ENCODE assay signal across 1 cellular context in the genomic region with DNA sequence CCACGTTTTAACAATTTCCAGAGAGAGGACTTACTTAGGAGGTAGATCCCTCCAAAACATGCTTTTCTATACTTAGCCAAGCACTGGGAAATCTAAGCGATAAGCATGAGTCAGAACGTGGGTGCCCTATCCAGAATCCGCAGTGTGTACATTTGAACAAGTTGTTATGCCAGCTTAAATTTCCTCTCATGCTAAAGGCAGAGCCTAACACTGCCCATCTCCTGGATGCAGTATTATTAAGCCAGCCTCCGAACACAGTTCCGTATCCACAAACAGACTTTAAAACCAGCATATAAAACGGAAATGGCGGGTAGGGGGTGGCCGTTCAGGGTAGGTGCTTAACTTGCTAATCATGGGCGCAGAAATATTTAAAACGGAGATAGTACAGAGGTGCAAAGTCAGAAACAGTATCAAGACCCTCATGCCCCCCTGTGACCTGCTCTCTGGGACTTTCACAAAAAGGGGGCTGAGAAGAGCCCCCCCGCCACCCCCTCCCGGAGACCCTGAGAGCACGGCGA.
TF ChIP-seq lines count a peak whose summit lies in the region.

No MANE protein-coding gene starts in this region.

TF ChIP-seq in WTC11, 78 proteins besides CTCF, POLR2A, EP300 and RAD21 (continued from another document):
- no peak for TF ChIP-seq MYBL2 (CRISPR knock-in tag; IDR thresholded peaks at IDR 0.05)
- TF ChIP-seq, protein P1, sequence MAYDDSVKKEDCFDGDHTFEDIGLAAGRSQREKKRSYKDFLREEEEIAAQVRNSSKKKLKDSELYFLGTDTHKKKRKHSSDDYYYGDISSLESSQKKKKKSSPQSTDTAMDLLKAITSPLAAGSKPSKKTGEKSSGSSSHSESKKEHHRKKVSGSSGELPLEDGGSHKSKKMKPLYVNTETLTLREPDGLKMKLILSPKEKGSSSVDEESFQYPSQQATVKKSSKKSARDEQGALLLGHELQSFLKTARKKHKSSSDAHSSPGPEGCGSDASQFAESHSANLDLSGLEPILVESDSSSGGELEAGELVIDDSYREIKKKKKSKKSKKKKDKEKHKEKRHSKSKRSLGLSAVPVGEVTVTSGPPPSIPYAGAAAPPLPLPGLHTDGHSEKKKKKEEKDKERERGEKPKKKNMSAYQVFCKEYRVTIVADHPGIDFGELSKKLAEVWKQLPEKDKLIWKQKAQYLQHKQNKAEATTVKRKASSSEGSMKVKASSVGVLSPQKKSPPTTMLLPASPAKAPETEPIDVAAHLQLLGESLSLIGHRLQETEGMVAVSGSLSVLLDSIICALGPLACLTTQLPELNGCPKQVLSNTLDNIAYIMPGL (CRISPR knock-in tag; IDR thresholded peaks at IDR 0.05): no peak
- no peak for TF ChIP-seq ZBTB21 (CRISPR knock-in tag; IDR thresholded peaks at IDR 0.05; ENCODE audit: borderline replicate concordance)
- TF ChIP-seq, protein P2, sequence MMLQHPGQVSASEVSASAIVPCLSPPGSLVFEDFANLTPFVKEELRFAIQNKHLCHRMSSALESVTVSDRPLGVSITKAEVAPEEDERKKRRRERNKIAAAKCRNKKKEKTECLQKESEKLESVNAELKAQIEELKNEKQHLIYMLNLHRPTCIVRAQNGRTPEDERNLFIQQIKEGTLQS (CRISPR knock-in tag; conservative IDR thresholded peaks at IDR 0.05): no peak
- TF ChIP-seq CBFB (CRISPR knock-in tag; IDR thresholded peaks at IDR 0.05; ENCODE audit: low read depth): no peak
- TF ChIP-seq NR1H2 (CRISPR knock-in tag; IDR thresholded peaks at IDR 0.05): no peak
- TF ChIP-seq JAZF1 (CRISPR knock-in tag; IDR thresholded peaks at IDR 0.05): no peak
